Comparison of ENCODE assay signal across 20 cellular contexts in the genomic region with DNA sequence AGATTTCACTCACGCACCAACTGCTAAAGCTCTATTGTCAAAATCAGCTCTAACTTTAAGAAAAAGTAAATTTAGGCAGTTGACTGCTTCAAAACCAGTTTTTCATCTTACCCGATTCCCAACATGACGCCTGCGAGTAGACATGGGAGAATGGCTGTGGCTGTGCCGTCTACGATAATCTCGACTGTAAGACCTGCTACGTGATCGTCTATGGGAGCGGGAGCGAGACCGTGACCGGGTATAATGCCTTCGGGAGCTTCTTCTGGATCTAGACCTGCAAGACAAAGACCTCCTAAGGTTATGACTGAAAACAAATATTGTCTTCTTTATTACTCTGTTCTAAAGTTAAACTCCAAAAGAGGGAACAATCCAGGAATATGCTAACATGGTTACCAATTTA. TPM values are rescaled to one million over a fixed set of nuclear protein-coding genes. Genes with fewer than 3 reads are reported as not detected.
DNase-seq lines count a peak whose midpoint lies in the region; ATAC-seq and TF ChIP-seq lines count a peak whose summit lies in the region.
"Had no signal": no experiment of that assay in that cellular context is flagged by ENCODE, and none has a peak within 500 bp of the region (broad histone marks: within the 10 kb centered on the region; RNA-seq: fewer than 3 reads in every experiment).

No MANE protein-coding gene starts in this region.

- H4K20me1 ChIP-seq in GM23338 (replicated peaks; ENCODE audit: insufficient read depth), result peaks cover 89% of the 10 kb centered on the region

- H3K4me1 Mint-ChIP-seq in CD4-positive, alpha-beta memory T cell, result peaks cover 51 to 82% (median 63%) of the 10 kb centered on the region in 4 donors
- H3K4me1 Mint-ChIP-seq in GM23338 (peaks cover 47% of the 10 kb centered on the region), nephron (peaks cover 58% of the 10 kb centered on the region)
- H3K4me1 Mint-ChIP-seq in central memory CD8-positive, alpha-beta T cell, result peaks cover 70% of the 10 kb centered on the region

- CTCF ChIA-PET in CD4-positive, alpha-beta memory T cell (lab: Charles Lee; ENCODE audit: partially characterized antibody), result interaction anchor here (2.0 to 12.4 kb wide), 2 partner anchors 13 to 17 kb away, joined by 7 to 143 read pairs; no protein-coding TSS in a partner anchor

- H3K4me2 ChIP-seq in GM23338, result no peak overlapping the region

- H2AFZ ChIP-seq in GM23338, result no peak overlapping the region

- DNase-seq in CD4-positive, alpha-beta memory T cell, result peak in 1 of 5 donors; percentile 0
- DNase-seq in GM23338 (ENCODE audit: low spot score), result no peak
- DNase-seq in central memory CD8-positive, alpha-beta T cell (ENCODE audit: low spot score in 2 of 2), result no peak
- DNase-seq in tibial artery, result no peak
- DNase-seq in NCI-H1092 treated with DMSO at 0.1 percent for 48 hours (lab: John Stamatoyannopoulos, UW), result no peak
- no peak for DNase-seq in hippocampal formation (lab: John Stamatoyannopoulos, UW)
- DNase-seq: activated CD4-positive, alpha-beta T cell treated with anti-CD3 and anti-CD28 coated beads, Interleukin-2, amount 50 U/mL, for 48 hours; esophagus squamous epithelium; HCEC 1CT; left cardiac atrium; MG63; NCI-H1436 treated with DMSO at 0.1 percent for 48 hours; NCI-H774; PC-3; retina; SIG-M5 had no signal

- H3K4me3 ChIP-seq in CD4-positive, alpha-beta memory T cell (ENCODE audit: low read length in 2 of 2), result no peak overlapping the region
- H3K4me3 ChIP-seq in GM23338, result no peak overlapping the region
- no peak overlapping the region for H3K4me3 ChIP-seq in tibial artery
- H3K4me3 ChIP-seq: cardiac muscle cell, esophagus squamous epithelium, MG63, thoracic aorta had no signal

- peaks cover 59% of the 10 kb centered on the region for H3K36me3 ChIP-seq in CD4-positive, alpha-beta memory T cell (ENCODE audit: insufficient read depth, low read length)
- H3K36me3 ChIP-seq in GM23338 (ENCODE audit: insufficient read depth) (peaks cover 87% of the 10 kb centered on the region), tibial artery (peaks cover 51 to 63% (median 59%) of the 10 kb centered on the region in 3 donors)

- H3K4me3 Mint-ChIP-seq in CD4-positive, alpha-beta memory T cell, result peak overlapping the region in 4 of 8 donors; percentile 4 to 68 (median 36)
- H3K4me3 Mint-ChIP-seq in GM23338 (no peak overlapping the region), nephron (no peak overlapping the region)
- H3K4me3 Mint-ChIP-seq in central memory CD8-positive, alpha-beta T cell, result peak overlapping the region; percentile 23

- TF ChIP-seq CTCF in GM23338 (conservative IDR thresholded peaks at IDR 0.05; ENCODE audit: low read depth in 2 of 2) (no peak), nephron (IDR thresholded peaks at IDR 0.05; ENCODE audit: unreplicated experiment in 3 of 3) (no peak), tibial artery (IDR thresholded peaks at IDR 0.05) (no peak)

- H3K9me3 Mint-ChIP-seq in CD4-positive, alpha-beta memory T cell, result peaks cover 0 to 6% (median 0%) of the 10 kb centered on the region in 8 donors
- H3K9me3 Mint-ChIP-seq in GM23338 (no peaks in the 10 kb centered on the region; the same call in 2 of the 3 replicates), nephron (no peaks in the 10 kb centered on the region)
- no peaks in the 10 kb centered on the region for H3K9me3 Mint-ChIP-seq in central memory CD8-positive, alpha-beta T cell

- H3K9me3 ChIP-seq in CD4-positive, alpha-beta memory T cell (ENCODE audit: control insufficient read depth in 1 of 2, low read length in 2 of 2), result no peaks in the 10 kb centered on the region
- no peaks in the 10 kb centered on the region for H3K9me3 ChIP-seq in tibial artery
- H3K9me3 ChIP-seq: esophagus squamous epithelium, MG63, neutrophil, thoracic aorta had no signal

- H3K4me1 ChIP-seq in CD4-positive, alpha-beta memory T cell (ENCODE audit: insufficient read depth, low read length), result peaks cover 61% of the 10 kb centered on the region
- peaks cover 39% of the 10 kb centered on the region for H3K4me1 ChIP-seq in GM23338 (ENCODE audit: insufficient read depth)
- H3K4me1 ChIP-seq in tibial artery, result peaks cover 5 to 74% (median 56%) of the 10 kb centered on the region in 4 donors

- POLR2A ChIA-PET in CD4-positive, alpha-beta memory T cell (lab: Charles Lee; ENCODE audit: partially characterized antibody), result interaction anchor here (1.3 to 6.6 kb wide), 3 partner anchors 9 to 12 kb away, joined by 3 to 95 read pairs (median 44); partner anchors contain the start of gene TRA2B

- H3K9me2 ChIP-seq in GM23338 (ENCODE audit: insufficient read depth), result no peaks in the 10 kb centered on the region

- peak; percentile 12; the same call in 2 of the 3 replicates for ATAC-seq in GM23338
- ATAC-seq in central memory CD8-positive, alpha-beta T cell (replicated peaks; ENCODE audit: extremely low read depth, poor library complexity, severe bottlenecking), result no peak
- ATAC-seq: left cardiac atrium, PC-3 had no signal

- no peaks in the 10 kb centered on the region for H3K27me3 ChIP-seq in CD4-positive, alpha-beta memory T cell (ENCODE audit: insufficient read depth, low read length)
- H3K27me3 ChIP-seq in GM23338 (ENCODE audit: insufficient read depth), result no peaks in the 10 kb centered on the region
- no peaks in the 10 kb centered on the region for H3K27me3 ChIP-seq in tibial artery
- H3K27me3 ChIP-seq: cardiac muscle cell, esophagus squamous epithelium, MG63, neutrophil had no signal

- H3K27me3 Mint-ChIP-seq in CD4-positive, alpha-beta memory T cell, result no peaks in the 10 kb centered on the region
- H3K27me3 Mint-ChIP-seq in GM23338 (ENCODE audit: insufficient read depth, low read depth, poor library complexity) (peaks cover 9% of the 10 kb centered on the region), nephron (ENCODE audit: low read depth) (no peaks in the 10 kb centered on the region)
- H3K27me3 Mint-ChIP-seq in central memory CD8-positive, alpha-beta T cell, result no peaks in the 10 kb centered on the region

- H3K27ac ChIP-seq in CD4-positive, alpha-beta memory T cell (ENCODE audit: low read depth, low read length), result no peak overlapping the region
- H3K27ac ChIP-seq in GM23338 (ENCODE audit: low read depth), result 0 out of 2 replicates have a peak overlapping the region, but pooled peaks have one; percentile 26
- no peak overlapping the region for H3K27ac ChIP-seq in tibial artery
- H3K27ac ChIP-seq: cardiac muscle cell, neutrophil, thoracic aorta had no signal

- peaks cover 31% of the 10 kb centered on the region for H3F3A ChIP-seq in GM23338 (replicated peaks; ENCODE audit: low read depth)

- intact Hi-C loops in CD4-positive, alpha-beta memory T cell (cut with micrococcal nuclease), result loop anchor here (1.0 kb wide), 1 partner anchor 8 kb away; no protein-coding TSS in a partner anchor
- intact Hi-C loops in tibial artery (cut with DNase I; ENCODE audit: low total_unique reads), result no loop called here

- H3K36me3 Mint-ChIP-seq in CD4-positive, alpha-beta memory T cell, result peaks cover 57 to 97% of the 10 kb centered on the region in 2 donors
- H3K36me3 Mint-ChIP-seq in GM23338 (ENCODE audit: low read depth), result peaks cover 98% of the 10 kb centered on the region
- peaks cover 90% of the 10 kb centered on the region for H3K36me3 Mint-ChIP-seq in central memory CD8-positive, alpha-beta T cell (ENCODE audit: insufficient read depth)
- peaks cover 74% of the 10 kb centered on the region for H3K36me3 Mint-ChIP-seq in nephron (ENCODE audit: low read depth)

- peaks cover 100% of the 10 kb centered on the region for H3K79me2 ChIP-seq in GM23338 (replicated peaks; ENCODE audit: insufficient read depth)

- H3K27ac Mint-ChIP-seq in CD4-positive, alpha-beta memory T cell, result peak overlapping the region in 4 of 7 donors; percentile 4 to 100 (median 77)
- no peak overlapping the region for H3K27ac Mint-ChIP-seq in GM23338
- H3K27ac Mint-ChIP-seq in central memory CD8-positive, alpha-beta T cell (ENCODE audit: low read depth), result peak overlapping the region; percentile 88
- H3K27ac Mint-ChIP-seq in nephron, result peak overlapping the region; percentile 25 to 62 (median 26)

TF ChIP-seq in GM23338, 12 proteins besides CTCF, POLR2A, EP300 and RAD21:
- TF ChIP-seq EZH2phosphoT487 (IDR thresholded peaks at IDR 0.05; ENCODE audit: unreplicated experiment), result no peak
- TF ChIP-seq ZNF331 (CRISPR knock-in tag; IDR thresholded peaks at IDR 0.05; ENCODE audit: low read depth), result no peak
- no peak for TF ChIP-seq JUNB (IDR thresholded peaks at IDR 0.05; ENCODE audit: unreplicated experiment)
- TF ChIP-seq STAT1 (IDR thresholded peaks at IDR 0.05; ENCODE audit: unreplicated experiment), result no peak
- TF ChIP-seq REST (IDR thresholded peaks at IDR 0.05; ENCODE audit: unreplicated experiment), result no peak
- TF ChIP-seq EZH2 (IDR thresholded peaks at IDR 0.05; ENCODE audit: low read depth, unreplicated experiment), result no peak

RNA-seq across cellular contexts. Expression of gene TRA2B, which starts 12.5 kb away (rescaled TPM):
- 100 to 1,000 TPM; 179 to 181 TPM for total RNA-seq in CD4-positive, alpha-beta memory T cell
- 100 to 1,000 TPM; 121 to 178 TPM for polyA plus RNA-seq in CD4-positive, alpha-beta memory T cell
- total RNA-seq in GM23338 (2014; rRNA removed; shearing (Covaris generic)), result 323 and 602 TPM in 2 replicates
- polyA plus RNA-seq in GM23338 (2016; fragmentation: Nextera tagmentation; extraction: Ambion mirVana), result 360 and 368 TPM in 2 replicates
